ENCODE assay signal across 1 cellular context in genomic region chr6:136792066-136792944, GRCh38.
TF ChIP-seq lines count a peak whose summit lies in the region.

Gene MAP3K5, minus strand, starts transcription at chr6:136792477. Its CDS starts 320 bp downstream, at chr6:136792157.

TF ChIP-seq in K562, 482 proteins besides CTCF, POLR2A, EP300 and RAD21 (continued from another document and continues in another):
- TF ChIP-seq MTA2 (IDR thresholded peaks at IDR 0.05; ENCODE audit: low read depth) (0 out of 2 replicates have a peak, but pooled peaks have one; percentile 9), BRD9 (IDR thresholded peaks at IDR 0.05; ENCODE audit: low read depth, partially characterized antibody) (no peak), DPF2 (IDR thresholded peaks at IDR 0.05) (peak; percentile 51; the same call in 1 of the 2 replicates), HOMEZ (CRISPR knock-in tag; IDR thresholded peaks at IDR 0.05) (no peak), ZNF263 (CRISPR knock-in tag; IDR thresholded peaks at IDR 0.05; ENCODE audit: borderline replicate concordance) (peak; percentile 43), RBFOX2 (IDR thresholded peaks at IDR 0.05; ENCODE audit: low read depth, low read length) (peak; percentile 90), ETV1 (tag; conservative IDR thresholded peaks at IDR 0.05; ENCODE audit: low read depth) (peak; percentile 57), GATAD2A (IDR thresholded peaks at IDR 0.05) (no peak), PKNOX1 (IDR thresholded peaks at IDR 0.05) (no peak), ZNF583 (CRISPR knock-in tag; IDR thresholded peaks at IDR 0.05) (no peak), CBFA2T3 (IDR thresholded peaks at IDR 0.05) (no peak), RBM15 (IDR thresholded peaks at IDR 0.05; ENCODE audit: insufficient read depth, low read length) (no peak), STAG1 (CRISPR knock-in tag; IDR thresholded peaks at IDR 0.05; ENCODE audit: borderline replicate concordance) (no peak), ZNF444 (CRISPR knock-in tag; IDR thresholded peaks at IDR 0.05) (no peak), ZBED1 (IDR thresholded peaks at IDR 0.05) (0 out of 2 replicates have a peak, but pooled peaks have one; percentile 16), ARID2 (IDR thresholded peaks at IDR 0.05) (no peak), ELK3 (CRISPR knock-in tag; IDR thresholded peaks at IDR 0.05) (no peak), ZKSCAN8 (CRISPR knock-in tag; IDR thresholded peaks at IDR 0.05) (no peak), DACH1 (IDR thresholded peaks at IDR 0.05; ENCODE audit: partially characterized antibody) (no peak), ZNF431 (CRISPR knock-in tag; IDR thresholded peaks at IDR 0.05) (0 out of 2 replicates have a peak, but pooled peaks have one; percentile 12), PHF20 (IDR thresholded peaks at IDR 0.05; ENCODE audit: partially characterized antibody) (peak; percentile 35), ZNF23 (CRISPR knock-in tag; IDR thresholded peaks at IDR 0.05) (no peak), ARID1B (IDR thresholded peaks at IDR 0.05) (peak; percentile 69), ZNF764 (CRISPR knock-in tag; IDR thresholded peaks at IDR 0.05; ENCODE audit: low read depth) (0 out of 2 replicates have a peak, but pooled peaks have one; percentile 9), ZSCAN29 (IDR thresholded peaks at IDR 0.05) (no peak; the same call in 1 of the 2 replicates), NCOA1 (IDR thresholded peaks at IDR 0.05; ENCODE audit: low read depth) (no peak), GATAD2B (IDR thresholded peaks at IDR 0.05; ENCODE audit: borderline replicate concordance) (peak; percentile 94), AFF1 (IDR thresholded peaks at IDR 0.05; ENCODE audit: low read depth in 1 of 2, partially characterized antibody in 2 of 2) (no peak), BRF2 (IDR thresholded peaks at IDR 0.05; ENCODE audit: borderline replicate concordance, insufficient read depth, insufficient read length) (no peak), GABPB2 (CRISPR knock-in tag; conservative IDR thresholded peaks at IDR 0.05) (no peak), ZMIZ1 (IDR thresholded peaks at IDR 0.05; ENCODE audit: low read depth in 2 of 2, low read length in 2 of 2) (peak in 1 of 2 experiments; percentile 56; a peak in 1 of 4 replicates), SAFB (IDR thresholded peaks at IDR 0.05; ENCODE audit: borderline replicate concordance, low read depth, low read length) (no peak), GABPA (tag; conservative IDR thresholded peaks at IDR 0.05; ENCODE audit: low read depth) (peak; percentile 64), MGA (IDR thresholded peaks at IDR 0.05) (peak; percentile 95), NCOA4 (IDR thresholded peaks at IDR 0.05; ENCODE audit: partially characterized antibody) (no peak)
